Comparison of ENCODE assay signal across 27 cellular contexts in the genomic region with DNA sequence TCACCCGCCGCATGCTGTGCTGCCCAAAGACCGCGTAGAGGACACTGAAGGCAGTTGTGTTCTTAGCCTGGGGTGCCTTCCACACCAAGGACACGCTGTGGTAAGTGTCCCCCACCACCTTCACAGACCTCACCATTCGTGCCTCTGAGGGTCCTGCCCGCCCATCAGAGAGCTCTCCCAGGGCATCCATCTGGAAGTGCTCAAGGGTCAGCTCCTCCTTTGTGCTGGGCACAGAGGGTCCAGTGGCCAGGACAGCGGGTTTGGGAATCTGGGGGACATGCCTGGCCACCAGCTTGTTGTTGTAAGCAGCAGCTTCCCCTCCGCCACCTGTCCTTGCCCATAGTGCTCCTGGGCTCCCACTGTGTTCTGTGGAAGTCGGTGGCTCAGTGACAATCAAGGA. TPM values are rescaled to one million over a fixed set of nuclear protein-coding genes. Genes with fewer than 3 reads are reported as not detected.
DNase-seq lines count a peak whose midpoint lies in the region; ATAC-seq and TF ChIP-seq lines count a peak whose summit lies in the region.
"Had no signal": no experiment of that assay in that cellular context is flagged by ENCODE, and none has a peak within 500 bp of the region (broad histone marks: within the 10 kb centered on the region; RNA-seq: fewer than 3 reads in every experiment).

No MANE protein-coding gene starts in this region.

- CTCF ChIA-PET in Panc1 (lab: Charles Lee), result no interaction called here

- H3K27ac Mint-ChIP-seq in natural killer cell treated with Interleukin-12 subunit alpha and Interleukin-12 subunit beta and Interleukin-15 and Interleukin-18, amount 100 ng/mL, for 72 hours, result no peak overlapping the region
- H3K27ac Mint-ChIP-seq in natural killer cell, result no peak overlapping the region
- no peak overlapping the region for H3K27ac Mint-ChIP-seq in stimulated activated effector memory CD8-positive, alpha-beta T cell treated with anti-CD3 and anti-CD28 coated beads, Interleukin-12 subunit alpha, Interleukin-12 subunit beta, amount 100 ng/mL, for 72 hours
- no peak overlapping the region for H3K27ac Mint-ChIP-seq in naive thymus-derived CD8-positive, alpha-beta T cell
- H3K27ac Mint-ChIP-seq: CD4-positive, alpha-beta memory T cell; CD4-positive, CD25-positive, alpha-beta regulatory T cell; CD8-positive, alpha-beta memory T cell had no signal

- H3K9me3 ChIP-seq in Panc1 (ENCODE audit: control insufficient read depth, insufficient read depth, low read depth, low read length), result no peaks in the 10 kb centered on the region
- H3K9me3 ChIP-seq: A549, BE2C had no signal

- no peaks in the 10 kb centered on the region for H3K4me1 ChIP-seq in Panc1 (ENCODE audit: control insufficient read depth, insufficient read depth, low read length)
- H3K4me1 ChIP-seq: A549, BE2C, BLaER1 had no signal

- no peaks in the 10 kb centered on the region for H3K4me1 Mint-ChIP-seq in natural killer cell treated with Interleukin-12 subunit alpha and Interleukin-12 subunit beta and Interleukin-15 and Interleukin-18, amount 100 ng/mL, for 72 hours (ENCODE audit: low read depth in 2 of 2)
- H3K4me1 Mint-ChIP-seq in natural killer cell, result no peaks in the 10 kb centered on the region
- H3K4me1 Mint-ChIP-seq in stimulated activated effector memory CD8-positive, alpha-beta T cell treated with anti-CD3 and anti-CD28 coated beads, Interleukin-12 subunit alpha, Interleukin-12 subunit beta, amount 100 ng/mL, for 72 hours, result no peaks in the 10 kb centered on the region
- H3K4me1 Mint-ChIP-seq in naive thymus-derived CD8-positive, alpha-beta T cell, result no peaks in the 10 kb centered on the region
- H3K4me1 Mint-ChIP-seq: CD14-positive monocyte; CD4-positive, alpha-beta memory T cell; CD4-positive, CD25-positive, alpha-beta regulatory T cell; CD8-positive, alpha-beta memory T cell had no signal

- POLR2A ChIA-PET in Panc1 (lab: Charles Lee), result no interaction called here
- POLR2A ChIA-PET in naive thymus-derived CD8-positive, alpha-beta T cell (lab: Charles Lee), result interaction anchor here (0.6 kb wide), 1 partner anchor 27 kb away, joined by 4 read pairs; no protein-coding TSS in a partner anchor

- BruUV-seq in Panc1 (replicated peaks; lab: Mats Ljungman, UMichigan), result no TSS peak

- peak; percentile 8 to 25 for ATAC-seq in natural killer cell treated with Interleukin-12 subunit alpha and Interleukin-12 subunit beta and Interleukin-15 and Interleukin-18, amount 100 ng/mL, for 72 hours
- ATAC-seq in natural killer cell (no peak), Panc1 (0 out of 2 replicates have a peak, but pooled peaks have one; percentile 26)
- ATAC-seq in stimulated activated effector memory CD8-positive, alpha-beta T cell treated with anti-CD3 and anti-CD28 coated beads, Interleukin-12 subunit alpha, Interleukin-12 subunit beta, amount 100 ng/mL, for 72 hours, result peak; percentile 21
- ATAC-seq in naive thymus-derived CD8-positive, alpha-beta T cell, result no peak
- ATAC-seq: A549, GM12878 had no signal

- no peak for TF ChIP-seq CTCF in natural killer cell (IDR thresholded peaks at IDR 0.05)
- no peak for TF ChIP-seq CTCF in Panc1 (IDR thresholded peaks at IDR 0.05)

- H3K27me3 Mint-ChIP-seq in natural killer cell treated with Interleukin-12 subunit alpha and Interleukin-12 subunit beta and Interleukin-15 and Interleukin-18, amount 100 ng/mL, for 72 hours, result peaks cover 27 to 30% of the 10 kb centered on the region in 2 donors
- H3K27me3 Mint-ChIP-seq in natural killer cell (ENCODE audit: low read depth in 2 of 2), result peaks cover 21 to 46% of the 10 kb centered on the region in 2 donors
- peaks cover 4 to 68% (median 26%) of the 10 kb centered on the region in 5 donors for H3K27me3 Mint-ChIP-seq in naive thymus-derived CD8-positive, alpha-beta T cell

- no peaks in the 10 kb centered on the region for H3K36me3 ChIP-seq in Panc1 (ENCODE audit: control insufficient read depth, insufficient read depth, low read length)
- H3K36me3 ChIP-seq: BE2C, BLaER1 had no signal

- H3K4me3 Mint-ChIP-seq in natural killer cell treated with Interleukin-12 subunit alpha and Interleukin-12 subunit beta and Interleukin-15 and Interleukin-18, amount 100 ng/mL, for 72 hours, result no peak overlapping the region
- H3K4me3 Mint-ChIP-seq in natural killer cell, result no peak overlapping the region
- H3K4me3 Mint-ChIP-seq in stimulated activated effector memory CD8-positive, alpha-beta T cell treated with anti-CD3 and anti-CD28 coated beads, Interleukin-12 subunit alpha, Interleukin-12 subunit beta, amount 100 ng/mL, for 72 hours, result no peak overlapping the region
- no peak overlapping the region for H3K4me3 Mint-ChIP-seq in naive thymus-derived CD8-positive, alpha-beta T cell
- H3K4me3 Mint-ChIP-seq: CD14-positive monocyte; CD4-positive, alpha-beta memory T cell; CD4-positive, CD25-positive, alpha-beta regulatory T cell; CD8-positive, alpha-beta memory T cell had no signal

- in situ Hi-C loops in Panc1 (cut with HindIII; ENCODE audit: low pct_unique_long_range_greater_than_20kb, low sequenced_read_pairs), result no loop called here
- in situ Hi-C loops in ACHN (cut with HindIII; ENCODE audit: low pct_ligation_motif_present, low pct_unique_long_range_greater_than_20kb, low sequenced_read_pairs), result no loop called here

- no peak overlapping the region for H3K4me3 ChIP-seq in Panc1 (ENCODE audit: low read depth in 2 of 2, low read length in 2 of 2)
- H3K4me3 ChIP-seq: A549, BLaER1, GM12878 had no signal

- H3K36me3 Mint-ChIP-seq in natural killer cell treated with Interleukin-12 subunit alpha and Interleukin-12 subunit beta and Interleukin-15 and Interleukin-18, amount 100 ng/mL, for 72 hours, result no peaks in the 10 kb centered on the region
- H3K36me3 Mint-ChIP-seq in natural killer cell, result no peaks in the 10 kb centered on the region
- H3K36me3 Mint-ChIP-seq in stimulated activated effector memory CD8-positive, alpha-beta T cell treated with anti-CD3 and anti-CD28 coated beads, Interleukin-12 subunit alpha, Interleukin-12 subunit beta, amount 100 ng/mL, for 72 hours, result no peaks in the 10 kb centered on the region
- H3K36me3 Mint-ChIP-seq in naive thymus-derived CD8-positive, alpha-beta T cell, result no peaks in the 10 kb centered on the region
- H3K36me3 Mint-ChIP-seq: CD14-positive monocyte; CD4-positive, alpha-beta memory T cell; CD4-positive, CD25-positive, alpha-beta regulatory T cell; CD8-positive, alpha-beta memory T cell had no signal

- H3K27me3 ChIP-seq in Panc1 (ENCODE audit: control insufficient read depth, insufficient read depth, low read length), result peaks cover 10% of the 10 kb centered on the region; the same call in 1 of the 2 replicates
- H3K27me3 ChIP-seq: BE2C, BLaER1 had no signal

- no peak overlapping the region for H3K27ac ChIP-seq in Panc1 (ENCODE audit: low read length)
- H3K27ac ChIP-seq: 22Rv1, A549, BLaER1 had no signal

- DNase-seq in natural killer cell treated with Interleukin-12 subunit alpha and Interleukin-12 subunit beta and Interleukin-15 and Interleukin-18, amount 100 ng/mL, for 72 hours (ENCODE audit: low spot score), result no peak
- no peak for DNase-seq in natural killer cell
- DNase-seq in Panc1 (ENCODE audit: low read depth, low spot score), result no peak
- DNase-seq in stimulated activated effector memory CD8-positive, alpha-beta T cell treated with anti-CD3 and anti-CD28 coated beads, Interleukin-12 subunit alpha, Interleukin-12 subunit beta, amount 100 ng/mL, for 72 hours (ENCODE audit: low spot score in 2 of 2), result no peak
- DNase-seq in ACHN, result no peak
- no peak for DNase-seq in naive thymus-derived CD8-positive, alpha-beta T cell
- DNase-seq: BE2C; C1 segment of cervical spinal cord; CD4-positive, alpha-beta memory T cell; CD4-positive, CD25-positive, alpha-beta regulatory T cell; CD8-positive, alpha-beta memory T cell; COR-L47; DMS 273 treated with DMSO at 0.1 percent for 48 hours; DMS153; DMS79; DND-41; EL; GDM1 had no signal

- no peaks in the 10 kb centered on the region for H3K9me3 Mint-ChIP-seq in natural killer cell treated with Interleukin-12 subunit alpha and Interleukin-12 subunit beta and Interleukin-15 and Interleukin-18, amount 100 ng/mL, for 72 hours
- no peaks in the 10 kb centered on the region for H3K9me3 Mint-ChIP-seq in natural killer cell
- no peaks in the 10 kb centered on the region for H3K9me3 Mint-ChIP-seq in stimulated activated effector memory CD8-positive, alpha-beta T cell treated with anti-CD3 and anti-CD28 coated beads, Interleukin-12 subunit alpha, Interleukin-12 subunit beta, amount 100 ng/mL, for 72 hours
- no peaks in the 10 kb centered on the region for H3K9me3 Mint-ChIP-seq in naive thymus-derived CD8-positive, alpha-beta T cell
- H3K9me3 Mint-ChIP-seq: CD4-positive, alpha-beta memory T cell; CD4-positive, CD25-positive, alpha-beta regulatory T cell; CD8-positive, alpha-beta memory T cell had no signal

- intact Hi-C loops in natural killer cell (cut with micrococcal nuclease) (no loop called here), Panc1 (cut with micrococcal nuclease; ENCODE audit: unreplicated experiment) (no loop called here)

RNA-seq across cellular contexts. Expression of gene LRIT2, which starts 7.0 kb away (rescaled TPM):
- total RNA-seq in natural killer cell treated with Interleukin-12 subunit alpha and Interleukin-12 subunit beta and Interleukin-15 and Interleukin-18, amount 100 ng/mL, for 72 hours, result not detected
- total RNA-seq in natural killer cell (not detected), Panc1 (2021; ENCODE audit: unreplicated experiment) (not detected)
- polyA plus RNA-seq in Panc1 (2012; ENCODE audit: insufficient read length), result not detected
- total RNA-seq in naive thymus-derived CD8-positive, alpha-beta T cell, result not detected
- polyA plus RNA-seq in naive thymus-derived CD8-positive, alpha-beta T cell, result not detected
- total RNA-seq: A172; CD4-positive, alpha-beta memory T cell; CD4-positive, CD25-positive, alpha-beta regulatory T cell; CD8-positive, alpha-beta memory T cell; Daoy; G401; GM12878 had no signal
- polyA plus RNA-seq: A549; AG04450; CD14-positive monocyte; CD4-positive, alpha-beta memory T cell; CD4-positive, CD25-positive, alpha-beta regulatory T cell; CD8-positive, alpha-beta memory T cell; GM12878 had no signal

RNA-seq across cellular contexts. Expression of gene LRIT1, which starts 9.0 kb away (rescaled TPM):
- total RNA-seq in natural killer cell treated with Interleukin-12 subunit alpha and Interleukin-12 subunit beta and Interleukin-15 and Interleukin-18, amount 100 ng/mL, for 72 hours, result not detected
- total RNA-seq in natural killer cell (not detected), Panc1 (2021; ENCODE audit: unreplicated experiment) (not detected)
- polyA plus RNA-seq in Panc1 (2012; ENCODE audit: insufficient read length), result not detected
- total RNA-seq in naive thymus-derived CD8-positive, alpha-beta T cell, result not detected
- polyA plus RNA-seq in naive thymus-derived CD8-positive, alpha-beta T cell, result not detected
- total RNA-seq: A172; CD4-positive, alpha-beta memory T cell; CD4-positive, CD25-positive, alpha-beta regulatory T cell; CD8-positive, alpha-beta memory T cell; Daoy; G401; GM12878 had no signal
- polyA plus RNA-seq: A549; AG04450; CD14-positive monocyte; CD4-positive, alpha-beta memory T cell; CD4-positive, CD25-positive, alpha-beta regulatory T cell; CD8-positive, alpha-beta memory T cell; GM12878 had no signal

RNA-seq across cellular contexts. Expression of gene RGR, which starts 12.5 kb away (rescaled TPM):
- total RNA-seq in natural killer cell treated with Interleukin-12 subunit alpha and Interleukin-12 subunit beta and Interleukin-15 and Interleukin-18, amount 100 ng/mL, for 72 hours, result not detected
- total RNA-seq in natural killer cell (not detected), Panc1 (2021; ENCODE audit: unreplicated experiment) (not detected)
- not detected for polyA plus RNA-seq in Panc1 (2012; ENCODE audit: insufficient read length)
- total RNA-seq in naive thymus-derived CD8-positive, alpha-beta T cell, result not detected
- not detected for polyA plus RNA-seq in naive thymus-derived CD8-positive, alpha-beta T cell
- total RNA-seq: A172; CD4-positive, alpha-beta memory T cell; CD4-positive, CD25-positive, alpha-beta regulatory T cell; CD8-positive, alpha-beta memory T cell; Daoy; G401; GM12878 had no signal
- polyA plus RNA-seq: A549; AG04450; CD14-positive monocyte; CD4-positive, alpha-beta memory T cell; CD4-positive, CD25-positive, alpha-beta regulatory T cell; CD8-positive, alpha-beta memory T cell; GM12878 had no signal

RNA-seq across cellular contexts. Expression of gene CDHR1, which starts 38.0 kb away (rescaled TPM):
- 10 to 100 TPM in 1 of 2 donors, 1 to 10 TPM in 1; 3.3 to 10.2 TPM for total RNA-seq in natural killer cell treated with Interleukin-12 subunit alpha and Interleukin-12 subunit beta and Interleukin-15 and Interleukin-18, amount 100 ng/mL, for 72 hours
- total RNA-seq in natural killer cell (1 to 10 TPM; 4.0 to 9.5 (median 6.5) TPM), Panc1 (2021; ENCODE audit: unreplicated experiment) (0.39 TPM)
- polyA plus RNA-seq in Panc1 (2012; ENCODE audit: insufficient read length), result not detected
- total RNA-seq in naive thymus-derived CD8-positive, alpha-beta T cell, result under 1 TPM; 0.29 to 0.80 TPM
- polyA plus RNA-seq in naive thymus-derived CD8-positive, alpha-beta T cell, result under 1 TPM; 0.16 to 0.43 (median 0.24) TPM
- total RNA-seq: A172, Daoy, G401 had no signal
- polyA plus RNA-seq: AG04450; CD14-positive monocyte; CD4-positive, alpha-beta memory T cell had no signal

RNA-seq across cellular contexts. Expression of gene GPR15LG, which starts 58.8 kb away (rescaled TPM):
- total RNA-seq in natural killer cell treated with Interleukin-12 subunit alpha and Interleukin-12 subunit beta and Interleukin-15 and Interleukin-18, amount 100 ng/mL, for 72 hours, result not detected
- not detected for total RNA-seq in natural killer cell
- 0.41 TPM for total RNA-seq in Panc1 (2021; ENCODE audit: unreplicated experiment)
- polyA plus RNA-seq in Panc1 (2012; ENCODE audit: insufficient read length), result not detected
- total RNA-seq in naive thymus-derived CD8-positive, alpha-beta T cell, result not detected
- not detected for polyA plus RNA-seq in naive thymus-derived CD8-positive, alpha-beta T cell
- total RNA-seq: A172; CD4-positive, alpha-beta memory T cell; CD4-positive, CD25-positive, alpha-beta regulatory T cell; CD8-positive, alpha-beta memory T cell; Daoy; G401 had no signal
- polyA plus RNA-seq: A549; AG04450; CD14-positive monocyte; CD4-positive, alpha-beta memory T cell; CD4-positive, CD25-positive, alpha-beta regulatory T cell; CD8-positive, alpha-beta memory T cell had no signal

Comparison
In these comparisons a context has a peak if more than half of its experiments do, and no peak if none do; other contexts are left out.
1. ATAC-seq: peak in natural killer cell treated with Interleukin-12 subunit alpha and Interleukin-12 subunit beta and Interleukin-15 and Interleukin-18, amount 100 ng/mL, for 72 hours (2 of 2), Panc1 (single experiment) and stimulated activated effector memory CD8-positive, alpha-beta T cell treated with anti-CD3 and anti-CD28 coated beads, Interleukin-12 subunit alpha, Interleukin-12 subunit beta, amount 100 ng/mL, for 72 hours (single experiment); none in natural killer cell (0 of 3) and naive thymus-derived CD8-positive, alpha-beta T cell (0 of 2).